26 cellular contexts compared by ENCODE assay signal in the genomic region with DNA sequence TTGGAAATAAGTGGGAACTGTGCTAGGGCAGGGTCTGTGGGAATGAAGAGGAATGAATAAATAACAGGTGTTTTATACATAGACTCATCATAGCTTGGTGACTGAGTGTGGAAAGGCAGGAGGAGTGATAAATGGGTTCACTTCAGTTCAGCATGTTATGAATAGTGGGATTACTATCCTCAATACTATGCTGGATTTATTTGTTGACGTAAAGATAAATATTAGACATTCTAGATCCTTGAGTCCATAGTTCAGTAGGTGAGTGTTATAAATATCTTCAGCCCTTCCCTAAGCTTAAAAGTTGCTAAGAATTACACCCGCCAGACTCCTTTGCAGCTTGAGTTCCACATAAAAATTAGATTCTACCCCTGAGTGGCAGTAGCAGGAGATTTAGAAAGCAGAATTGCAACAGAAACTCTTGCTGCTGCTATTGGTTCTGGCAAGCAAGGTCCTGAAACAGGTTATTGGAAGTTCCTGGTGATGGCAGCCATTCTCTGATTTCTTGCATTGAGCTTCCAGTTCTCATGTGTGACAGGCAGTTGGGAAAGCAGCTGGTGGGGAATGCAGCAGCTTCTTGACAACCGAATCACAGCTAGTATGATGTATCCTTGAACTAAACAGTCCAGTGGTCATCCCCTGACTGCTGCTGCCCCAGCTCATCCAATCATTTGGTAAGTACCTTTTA.
"Had no signal": no experiment of that assay in that cellular context is flagged by ENCODE, and none has a peak within 500 bp of the region (broad histone marks: within the 10 kb centered on the region; RNA-seq: fewer than 3 reads in every experiment).

No MANE protein-coding gene starts in this region.

- H3K27ac ChIP-seq: left lung, lower lobe of right lung, neural progenitor cell, neutrophil, parathyroid adenoma, psoas muscle, right atrium auricular region, right lobe of liver, skin epidermis, spleen, tibial nerve, uterus had no signal

- DNase-seq: hippocampal formation; kidney; left colon; left lung; lower lobe of right lung; mammary epithelial cell; mesenchymal stem cell; natural killer cell; nephron progenitor cell; occipital lobe; psoas muscle; right lobe of liver; spleen; stimulated activated CD4-positive, alpha-beta T cell treated with anti-CD3 and anti-CD28 coated beads, Interleukin-4, amount 100 ng/mL, for 24 hours; stimulated activated naive CD4-positive, alpha-beta T cell treated with Interleukin-2 at 50 U/mL for 16 hours; stimulated activated naive CD8-positive, alpha-beta T cell treated with anti-CD3 and anti-CD28 coated beads, Interleukin-15, amount 100 ng/mL, for 72 hours; substantia nigra; uterus had no signal

- H3K4me3 Mint-ChIP-seq: natural killer cell; nephron progenitor cell; neural progenitor cell; stimulated activated effector memory CD8-positive, alpha-beta T cell treated with anti-CD3 and anti-CD28 coated beads, Interleukin-12 subunit alpha, Interleukin-12 subunit beta, amount 100 ng/mL, for 72 hours; stimulated activated naive CD8-positive, alpha-beta T cell treated with anti-CD3 and anti-CD28 coated beads, Interleukin-15, amount 100 ng/mL, for 72 hours; type B pancreatic cell had no signal

- H3K36me3 Mint-ChIP-seq: natural killer cell; neural progenitor cell; stimulated activated effector memory CD8-positive, alpha-beta T cell treated with anti-CD3 and anti-CD28 coated beads, Interleukin-12 subunit alpha, Interleukin-12 subunit beta, amount 100 ng/mL, for 72 hours; type B pancreatic cell had no signal

- ATAC-seq: left colon; left lung; lower lobe of right lung; natural killer cell; psoas muscle; right lobe of liver; stimulated activated effector memory CD8-positive, alpha-beta T cell treated with anti-CD3 and anti-CD28 coated beads, Interleukin-12 subunit alpha, Interleukin-12 subunit beta, amount 100 ng/mL, for 72 hours; stimulated activated naive CD8-positive, alpha-beta T cell treated with anti-CD3 and anti-CD28 coated beads, Interleukin-15, amount 100 ng/mL, for 72 hours had no signal

- H3K27me3 Mint-ChIP-seq: stimulated activated naive CD8-positive, alpha-beta T cell treated with anti-CD3 and anti-CD28 coated beads, Interleukin-15, amount 100 ng/mL, for 72 hours; type B pancreatic cell had no signal

- H3K4me1 Mint-ChIP-seq: natural killer cell; nephron progenitor cell; neural progenitor cell; stimulated activated effector memory CD8-positive, alpha-beta T cell treated with anti-CD3 and anti-CD28 coated beads, Interleukin-12 subunit alpha, Interleukin-12 subunit beta, amount 100 ng/mL, for 72 hours; stimulated activated naive CD8-positive, alpha-beta T cell treated with anti-CD3 and anti-CD28 coated beads, Interleukin-15, amount 100 ng/mL, for 72 hours had no signal

- H3K4me1 ChIP-seq: left lung, lower lobe of right lung, neural progenitor cell, parathyroid adenoma, psoas muscle, right atrium auricular region, right lobe of liver, spleen, tibial nerve, uterus had no signal

- H3K9me3 ChIP-seq: left lung, lower lobe of right lung, neutrophil, psoas muscle, right atrium auricular region, right lobe of liver, tibial nerve, uterus had no signal

- H3K36me3 ChIP-seq: left lung, lower lobe of right lung, neural progenitor cell, neutrophil, right atrium auricular region, right lobe of liver, spleen, tibial nerve, uterus had no signal

- H3K9me3 Mint-ChIP-seq: nephron progenitor cell, neural progenitor cell, type B pancreatic cell had no signal

- H3K27me3 ChIP-seq: left lung, neural progenitor cell, neutrophil, right atrium auricular region, right lobe of liver, spleen, tibial nerve, uterus had no signal

- H3K27ac Mint-ChIP-seq: natural killer cell; nephron progenitor cell; neural progenitor cell; stimulated activated effector memory CD8-positive, alpha-beta T cell treated with anti-CD3 and anti-CD28 coated beads, Interleukin-12 subunit alpha, Interleukin-12 subunit beta, amount 100 ng/mL, for 72 hours; stimulated activated naive CD8-positive, alpha-beta T cell treated with anti-CD3 and anti-CD28 coated beads, Interleukin-15, amount 100 ng/mL, for 72 hours; type B pancreatic cell had no signal

- H3K4me3 ChIP-seq: left lung, lower lobe of right lung, neural progenitor cell, psoas muscle, right atrium auricular region, right lobe of liver, skin epidermis, spleen, tibial nerve, uterus had no signal
